In the genomic region with DNA sequence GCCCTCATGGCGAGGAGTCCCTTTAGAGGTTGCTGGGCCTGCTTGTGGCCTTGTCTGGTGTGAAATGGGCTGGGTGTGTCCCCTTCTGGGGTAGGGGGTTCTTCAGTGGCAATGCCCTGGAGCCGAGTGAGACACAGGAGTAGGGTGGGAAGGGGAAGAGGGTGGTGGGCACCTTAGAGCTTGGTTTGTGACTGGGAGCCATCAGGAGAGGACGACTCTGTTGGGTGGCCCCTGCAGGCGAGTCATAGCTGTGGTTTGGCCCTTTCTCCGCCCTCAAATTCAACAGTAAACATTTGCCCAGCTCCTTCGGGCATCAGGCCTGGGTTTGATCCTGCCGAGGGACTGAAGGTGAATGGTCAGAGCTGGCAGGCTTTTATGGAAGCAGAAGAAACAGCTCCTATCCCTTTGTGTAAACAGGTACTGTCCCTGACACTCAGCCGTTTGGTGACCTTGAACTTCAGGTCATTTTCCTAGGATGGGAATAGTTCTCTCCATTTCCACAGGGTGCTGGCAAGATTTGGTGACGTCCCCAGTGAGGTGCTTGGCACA, we compare ENCODE assay signal across 1 cellular context.
TF ChIP-seq lines count a peak whose summit lies in the region.

No MANE protein-coding gene starts in this region.

TF ChIP-seq in HepG2, 621 proteins besides CTCF, POLR2A, EP300 and RAD21 (continued from another document):
- TF ChIP-seq, protein P1, sequence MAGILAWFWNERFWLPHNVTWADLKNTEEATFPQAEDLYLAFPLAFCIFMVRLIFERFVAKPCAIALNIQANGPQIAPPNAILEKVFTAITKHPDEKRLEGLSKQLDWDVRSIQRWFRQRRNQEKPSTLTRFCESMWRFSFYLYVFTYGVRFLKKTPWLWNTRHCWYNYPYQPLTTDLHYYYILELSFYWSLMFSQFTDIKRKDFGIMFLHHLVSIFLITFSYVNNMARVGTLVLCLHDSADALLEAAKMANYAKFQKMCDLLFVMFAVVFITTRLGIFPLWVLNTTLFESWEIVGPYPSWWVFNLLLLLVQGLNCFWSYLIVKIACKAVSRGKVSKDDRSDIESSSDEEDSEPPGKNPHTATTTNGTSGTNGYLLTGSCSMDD (CRISPR knock-in tag; IDR thresholded peaks at IDR 0.05): no peak
- peak; percentile 74; the same call in 1 of the 2 replicates for TF ChIP-seq ZNF639 (CRISPR knock-in tag; conservative IDR thresholded peaks at IDR 0.05)
- no peak for TF ChIP-seq KAT2B (IDR thresholded peaks at IDR 0.05; ENCODE audit: borderline replicate concordance, low read depth, low read length)
- TF ChIP-seq, protein P2, sequence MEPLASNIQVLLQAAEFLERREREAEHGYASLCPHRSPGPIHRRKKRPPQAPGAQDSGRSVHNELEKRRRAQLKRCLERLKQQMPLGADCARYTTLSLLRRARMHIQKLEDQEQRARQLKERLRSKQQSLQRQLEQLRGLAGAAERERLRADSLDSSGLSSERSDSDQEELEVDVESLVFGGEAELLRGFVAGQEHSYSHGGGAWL (CRISPR knock-in tag; IDR thresholded peaks at IDR 0.05): no peak
- TF ChIP-seq ZNF281 (CRISPR knock-in tag; IDR thresholded peaks at IDR 0.05; ENCODE audit: borderline replicate concordance): peak; percentile 33; the same call in 1 of the 2 replicates
- no peak for TF ChIP-seq ZNF160 (CRISPR knock-in tag; IDR thresholded peaks at IDR 0.05)
- TF ChIP-seq, protein P3, sequence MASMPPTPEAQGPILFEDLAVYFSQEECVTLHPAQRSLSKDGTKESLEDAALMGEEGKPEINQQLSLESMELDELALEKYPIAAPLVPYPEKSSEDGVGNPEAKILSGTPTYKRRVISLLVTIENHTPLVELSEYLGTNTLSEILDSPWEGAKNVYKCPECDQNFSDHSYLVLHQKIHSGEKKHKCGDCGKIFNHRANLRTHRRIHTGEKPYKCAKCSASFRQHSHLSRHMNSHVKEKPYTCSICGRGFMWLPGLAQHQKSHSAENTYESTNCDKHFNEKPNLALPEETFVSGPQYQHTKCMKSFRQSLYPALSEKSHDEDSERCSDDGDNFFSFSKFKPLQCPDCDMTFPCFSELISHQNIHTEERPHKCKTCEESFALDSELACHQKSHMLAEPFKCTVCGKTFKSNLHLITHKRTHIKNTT (CRISPR knock-in tag; IDR thresholded peaks at IDR 0.05): no peak
- no peak for TF ChIP-seq JUNB (CRISPR knock-in tag; IDR thresholded peaks at IDR 0.05; ENCODE audit: borderline replicate concordance)
